In genomic region chr10:11208908-11209809, GRCh38 we compare ENCODE assay signal across 9 cellular contexts.
A peak's percentile ranks its signal among the peaks of the same experiment; 100 is the strongest.
DNase-seq lines count a peak whose midpoint lies in the region; ATAC-seq and TF ChIP-seq lines count a peak whose summit lies in the region.
"Had no signal": no experiment of that assay in that cellular context is flagged by ENCODE, and none has a peak within 500 bp of the region (broad histone marks: within the 10 kb centered on the region; RNA-seq: fewer than 3 reads in every experiment).

No MANE protein-coding gene starts in this region.

- H3K4me1 Mint-ChIP-seq in activated CD4-positive, alpha-beta memory T cell treated with anti-CD3 and anti-CD28 coated beads, Interleukin-2, amount 10 ng/mL, durations not matched to agents 7 days and 5 days, result peaks cover 98% of the 10 kb centered on the region
- H3K4me1 Mint-ChIP-seq in stimulated activated effector memory CD8-positive, alpha-beta T cell treated with anti-CD3 and anti-CD28 coated beads, Interleukin-12 subunit alpha, Interleukin-12 subunit beta, amount 100 ng/mL, for 72 hours, result peaks cover 99% of the 10 kb centered on the region

- intact Hi-C loops in aorta (cut with DNase I), result no loop called here
- intact Hi-C loops in esophagus squamous epithelium (cut with DNase I), result no loop called here

- H3K27ac Mint-ChIP-seq in activated CD4-positive, alpha-beta memory T cell treated with anti-CD3 and anti-CD28 coated beads, Interleukin-2, amount 10 ng/mL, durations not matched to agents 7 days and 5 days, result peak overlapping the region; percentile 68
- peak overlapping the region; percentile 96 for H3K27ac Mint-ChIP-seq in stimulated activated effector memory CD8-positive, alpha-beta T cell treated with anti-CD3 and anti-CD28 coated beads, Interleukin-12 subunit alpha, Interleukin-12 subunit beta, amount 100 ng/mL, for 72 hours

- H3K9me3 ChIP-seq in aorta (ENCODE audit: control insufficient read depth, low read length) (no peaks in the 10 kb centered on the region), esophagus squamous epithelium (no peaks in the 10 kb centered on the region)
- H3K9me3 ChIP-seq: upper lobe of left lung had no signal

- POLR2A ChIA-PET in activated CD4-positive, alpha-beta memory T cell treated with anti-CD3 and anti-CD28 coated beads, Interleukin-2, amount 10 ng/mL, durations not matched to agents 7 days and 5 days (lab: Charles Lee), result interaction anchor here (0.7 to 6.6 kb wide), 13 partner anchors 9 to 43 kb away, joined by 3 to 38 read pairs (median 5); no protein-coding TSS in a partner anchor

- H3K4me3 Mint-ChIP-seq in activated CD4-positive, alpha-beta memory T cell treated with anti-CD3 and anti-CD28 coated beads, Interleukin-2, amount 10 ng/mL, durations not matched to agents 7 days and 5 days, result peak overlapping the region; percentile 56
- peak overlapping the region; percentile 83 for H3K4me3 Mint-ChIP-seq in stimulated activated effector memory CD8-positive, alpha-beta T cell treated with anti-CD3 and anti-CD28 coated beads, Interleukin-12 subunit alpha, Interleukin-12 subunit beta, amount 100 ng/mL, for 72 hours

- ATAC-seq in HG02798 (IDR thresholded peaks at IDR 0.05; ENCODE audit: poor library complexity, unreplicated experiment) (peak; percentile 59), aorta (ENCODE audit: low FRiP score) (no peak)
- ATAC-seq in stimulated activated effector memory CD8-positive, alpha-beta T cell treated with anti-CD3 and anti-CD28 coated beads, Interleukin-12 subunit alpha, Interleukin-12 subunit beta, amount 100 ng/mL, for 72 hours, result peak; percentile 38

- H3K27me3 ChIP-seq in aorta (ENCODE audit: control insufficient read depth in 1 of 2, insufficient read depth in 2 of 2, low read length in 1 of 2) (no peaks in the 10 kb centered on the region), esophagus squamous epithelium (no peaks in the 10 kb centered on the region)
- H3K27me3 ChIP-seq: upper lobe of left lung had no signal

- CTCF ChIA-PET in activated CD4-positive, alpha-beta memory T cell treated with anti-CD3 and anti-CD28 coated beads, Interleukin-2, amount 10 ng/mL, durations not matched to agents 7 days and 5 days (lab: Charles Lee), result interaction anchor here (1.2 kb wide), 1 partner anchor 23 kb away, joined by 3 read pairs; no protein-coding TSS in a partner anchor

- no peak overlapping the region for H3K27ac ChIP-seq in aorta (ENCODE audit: low read depth in 1 of 2, low read length in 2 of 2)
- no peak overlapping the region for H3K27ac ChIP-seq in esophagus squamous epithelium
- H3K27ac ChIP-seq: upper lobe of left lung had no signal

- no peak for TF ChIP-seq POLR2A in esophagus squamous epithelium (IDR thresholded peaks at IDR 0.05)

- H3K36me3 ChIP-seq in aorta (ENCODE audit: control insufficient read depth in 1 of 2, insufficient read depth in 2 of 2, low read length in 1 of 2), result no peaks in the 10 kb centered on the region
- peaks cover 0 to 4% (median 0%) of the 10 kb centered on the region in 3 donors for H3K36me3 ChIP-seq in esophagus squamous epithelium

- H3K4me3 ChIP-seq in aorta (ENCODE audit: low read length in 2 of 2), result no peak overlapping the region
- H3K4me3 ChIP-seq in esophagus squamous epithelium, result no peak overlapping the region
- H3K4me3 ChIP-seq: upper lobe of left lung had no signal

- no peaks in the 10 kb centered on the region for H3K4me1 ChIP-seq in aorta (ENCODE audit: control insufficient read depth in 1 of 2, insufficient read depth in 2 of 2, low read length in 2 of 2)
- H3K4me1 ChIP-seq in esophagus squamous epithelium, result peaks cover 0 to 82% (median 5%) of the 10 kb centered on the region in 3 donors

- no peaks in the 10 kb centered on the region for H3K9me3 Mint-ChIP-seq in activated CD4-positive, alpha-beta memory T cell treated with anti-CD3 and anti-CD28 coated beads, Interleukin-2, amount 10 ng/mL, durations not matched to agents 7 days and 5 days
- H3K9me3 Mint-ChIP-seq in stimulated activated effector memory CD8-positive, alpha-beta T cell treated with anti-CD3 and anti-CD28 coated beads, Interleukin-12 subunit alpha, Interleukin-12 subunit beta, amount 100 ng/mL, for 72 hours, result no peaks in the 10 kb centered on the region

- H3K36me3 Mint-ChIP-seq in activated CD4-positive, alpha-beta memory T cell treated with anti-CD3 and anti-CD28 coated beads, Interleukin-2, amount 10 ng/mL, durations not matched to agents 7 days and 5 days (ENCODE audit: low read depth), result peaks cover 95% of the 10 kb centered on the region
- H3K36me3 Mint-ChIP-seq in stimulated activated effector memory CD8-positive, alpha-beta T cell treated with anti-CD3 and anti-CD28 coated beads, Interleukin-12 subunit alpha, Interleukin-12 subunit beta, amount 100 ng/mL, for 72 hours, result no peaks in the 10 kb centered on the region

- WGBS in aorta, 2 donors, result 95% methylated on average over 13 of the region's 13 CpGs
- 65 to 83% methylated on average over 9 to 13 of the region's 13 CpGs for WGBS in esophagus squamous epithelium, 2 donors

- DNase-seq in activated CD8-positive, alpha-beta memory T cell treated with anti-CD3 and anti-CD28 coated beads for 24 hours, result peak; percentile 79
- DNase-seq in activated CD8-positive, alpha-beta memory T cell treated with anti-CD3 and anti-CD28 coated beads, Interleukin-2, amount 50 U/mL, for 48 hours, result no peak
- DNase-seq in activated CD4-positive, alpha-beta memory T cell treated with anti-CD3 and anti-CD28 coated beads, Interleukin-2, amount 10 ng/mL, durations not matched to agents 7 days and 5 days, result no peak
- no peak for DNase-seq in stimulated activated effector memory CD8-positive, alpha-beta T cell treated with anti-CD3 and anti-CD28 coated beads, Interleukin-12 subunit alpha, Interleukin-12 subunit beta, amount 100 ng/mL, for 72 hours (ENCODE audit: low spot score in 2 of 2)
- DNase-seq in aorta (no peak), esophagus squamous epithelium (lab: John Stamatoyannopoulos, UW) (no peak), NCI-H748 treated with DMSO at 0.1 percent for 48 hours (lab: John Stamatoyannopoulos, UW) (no peak)
- DNase-seq: upper lobe of left lung had no signal

- H3K27me3 Mint-ChIP-seq in activated CD4-positive, alpha-beta memory T cell treated with anti-CD3 and anti-CD28 coated beads, Interleukin-2, amount 10 ng/mL, durations not matched to agents 7 days and 5 days, result no peaks in the 10 kb centered on the region

- no peak for TF ChIP-seq CTCF in esophagus squamous epithelium (IDR thresholded peaks at IDR 0.05)
